In the genomic region with DNA sequence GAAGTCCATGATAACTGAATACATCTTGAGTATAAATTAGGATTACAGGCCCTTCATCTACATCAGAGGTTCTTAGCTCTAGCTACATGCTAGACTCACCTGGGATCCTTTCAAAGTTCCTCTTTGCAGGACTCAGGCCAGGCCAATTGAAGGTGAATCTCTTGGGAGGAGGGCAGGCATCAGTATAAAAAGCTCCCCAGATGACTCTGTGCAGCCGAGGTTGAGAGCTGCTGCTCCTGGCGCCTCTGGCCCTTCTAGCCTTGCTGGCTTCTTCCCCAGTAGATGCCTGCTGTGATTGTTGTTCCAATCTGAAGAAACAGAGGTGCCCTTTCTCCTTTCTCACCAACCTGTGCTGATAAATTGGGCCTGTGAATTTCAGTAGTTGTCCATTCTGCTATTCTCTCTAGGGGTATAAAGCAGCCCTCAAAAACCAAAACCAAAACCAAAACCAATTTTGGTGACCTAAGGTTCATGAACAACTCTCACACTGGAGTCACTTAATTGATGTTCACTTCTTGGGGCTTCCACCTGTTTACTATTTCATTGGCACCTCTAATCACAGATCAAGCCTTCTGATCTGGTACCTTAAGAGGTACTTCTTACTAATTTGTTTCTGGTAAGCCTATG, we compare ENCODE assay signal across 19 cellular contexts.
DNase-seq lines count a peak whose midpoint lies in the region; ATAC-seq and TF ChIP-seq lines count a peak whose summit lies in the region.
"Had no signal": no experiment of that assay in that cellular context is flagged by ENCODE, and none has a peak within 500 bp of the region (broad histone marks: within the 10 kb centered on the region; RNA-seq: fewer than 3 reads in every experiment).

No MANE protein-coding gene starts in this region.

- no peaks in the 10 kb centered on the region for H3K27me3 Mint-ChIP-seq in HFFc6 (ENCODE audit: insufficient read depth)
- H3K27me3 Mint-ChIP-seq: activated CD4-positive, alpha-beta memory T cell treated with anti-CD3 and anti-CD28 coated beads for 36 hours had no signal

- no peaks in the 10 kb centered on the region for H3K36me3 ChIP-seq in OCI-LY3 (replicated peaks; ENCODE audit: low read depth, low read length)
- H3K36me3 ChIP-seq: thyroid gland had no signal

- TF ChIP-seq CTCF in OCI-LY3 (IDR thresholded peaks at IDR 0.05; ENCODE audit: low read depth, low read length) (no peak), HFFc6 (IDR thresholded peaks at IDR 0.05) (no peak)

- no peak overlapping the region for H3K4me3 ChIP-seq in OCI-LY3 (ENCODE audit: low read length)
- H3K4me3 ChIP-seq: dorsolateral prefrontal cortex, psoas muscle, smooth muscle cell, thyroid gland had no signal

- H4K20me1 ChIP-seq in OCI-LY3 (ENCODE audit: insufficient read depth, low read length): no peaks in the 10 kb centered on the region

- DNase-seq in HFFc6: no peak
- DNase-seq in NCI-H2196 treated with DMSO at 0.1 percent for 48 hours (lab: John Stamatoyannopoulos, UW; ENCODE audit: unreplicated experiment): no peak
- no peak for DNase-seq in RKO (ENCODE audit: low spot score)
- DNase-seq in pons (ENCODE audit: low spot score): no peak
- DNase-seq: activated CD4-positive, alpha-beta memory T cell treated with anti-CD3 and anti-CD28 coated beads for 36 hours; AML-193; dorsolateral prefrontal cortex; IMR-90; NCI-H82; psoas muscle; thyroid gland had no signal

- no peaks in the 10 kb centered on the region for H3K9me3 Mint-ChIP-seq in HFFc6
- H3K9me3 Mint-ChIP-seq: activated CD4-positive, alpha-beta memory T cell treated with anti-CD3 and anti-CD28 coated beads for 36 hours; nephron had no signal

- peak; percentile 86 for ATAC-seq in GM18511 (IDR thresholded peaks at IDR 0.05; ENCODE audit: unreplicated experiment)
- ATAC-seq in GM19467 (IDR thresholded peaks at IDR 0.05; ENCODE audit: unreplicated experiment): peak; percentile 55
- peak; percentile 76 for ATAC-seq in HG02973 (IDR thresholded peaks at IDR 0.05; ENCODE audit: unreplicated experiment)
- ATAC-seq: psoas muscle had no signal

- no peaks in the 10 kb centered on the region for H3K27me3 ChIP-seq in OCI-LY3 (ENCODE audit: low read depth, low read length)
- H3K27me3 ChIP-seq: thyroid gland had no signal

- no peak overlapping the region for H3K27ac Mint-ChIP-seq in HFFc6
- H3K27ac Mint-ChIP-seq: activated CD4-positive, alpha-beta memory T cell treated with anti-CD3 and anti-CD28 coated beads for 36 hours; activated T-helper 1 cell treated with anti-CD3 and anti-CD28 coated beads, Interleukin-12 subunit alpha, Interleukin-12 subunit beta, Interleukin-2, Interleukin-4 antibody, amounts not matched to agents 30 ng/mL and 10 ng/mL and 1 ng/mL, durations not matched to agents 14 hours and 24 hours and 36 hours; nephron had no signal

- H3K36me3 Mint-ChIP-seq in HFFc6 (ENCODE audit: low read depth): no peaks in the 10 kb centered on the region
- H3K36me3 Mint-ChIP-seq: activated CD4-positive, alpha-beta memory T cell treated with anti-CD3 and anti-CD28 coated beads for 36 hours had no signal

- no peaks in the 10 kb centered on the region for H3K79me2 ChIP-seq in OCI-LY3 (ENCODE audit: low read length)

- 0 out of 2 replicates have a peak overlapping the region, but pooled peaks have one; percentile 6 for H2AFZ ChIP-seq in OCI-LY3 (ENCODE audit: low read depth, low read length)

- no peak overlapping the region for H3K4me3 Mint-ChIP-seq in HFFc6
- H3K4me3 Mint-ChIP-seq: activated CD4-positive, alpha-beta memory T cell treated with anti-CD3 and anti-CD28 coated beads for 36 hours; activated T-helper 1 cell treated with anti-CD3 and anti-CD28 coated beads, Interleukin-12 subunit alpha, Interleukin-12 subunit beta, Interleukin-2, Interleukin-4 antibody, amounts not matched to agents 30 ng/mL and 10 ng/mL and 1 ng/mL, durations not matched to agents 14 hours and 24 hours and 36 hours; nephron had no signal

- H3K9me3 ChIP-seq in OCI-LY3 (ENCODE audit: insufficient read depth, low read length): no peaks in the 10 kb centered on the region
- H3K9me3 ChIP-seq: psoas muscle, thyroid gland had no signal

- peaks cover 10% of the 10 kb centered on the region for H3K4me1 ChIP-seq in OCI-LY3 (ENCODE audit: low read length)
- H3K4me1 ChIP-seq: psoas muscle, thyroid gland had no signal

- no peak overlapping the region for H3K27ac ChIP-seq in OCI-LY3 (ENCODE audit: low read length)
- H3K27ac ChIP-seq: dorsolateral prefrontal cortex, psoas muscle, thyroid gland, VCaP had no signal

- peak overlapping the region; percentile 30 for H3K4me2 ChIP-seq in OCI-LY3 (ENCODE audit: low read length)
- H3K4me2 ChIP-seq: smooth muscle cell had no signal

- no peak overlapping the region for H3K9ac ChIP-seq in OCI-LY3 (ENCODE audit: low read length)

- H3K4me1 Mint-ChIP-seq in HFFc6 (ENCODE audit: low read depth): peaks cover 20% of the 10 kb centered on the region
